In genomic region chr20:55650609-55651228, GRCh38 we compare ENCODE assay signal across 27 cellular contexts.
"Had no signal": no experiment of that assay in that cellular context is flagged by ENCODE, and none has a peak within 500 bp of the region (broad histone marks: within the 10 kb centered on the region; RNA-seq: fewer than 3 reads in every experiment).

No MANE protein-coding gene starts in this region.

- H3K4me1 ChIP-seq: esophagus squamous epithelium, gastrocnemius medialis, heart right ventricle, left lung, lower lobe of right lung had no signal

- H3K9me3 ChIP-seq: esophagus squamous epithelium, gastrocnemius medialis, left lung, lower lobe of right lung had no signal

- H3K27ac Mint-ChIP-seq: mesothelial cell of epicardium; naive thymus-derived CD4-positive, alpha-beta T cell had no signal

- H3K4me1 Mint-ChIP-seq: mesothelial cell of epicardium; naive thymus-derived CD4-positive, alpha-beta T cell had no signal

- H3K27ac ChIP-seq: coronary artery, dorsolateral prefrontal cortex, epithelial cell of prostate, esophagus squamous epithelium, gastrocnemius medialis, heart right ventricle, left lung, lower lobe of right lung had no signal

- DNase-seq: dermis blood vessel endothelial cell; dorsolateral prefrontal cortex; effector CD4-positive, alpha-beta T cell; effector memory CD4-positive, alpha-beta T cell; erythroblast; esophagus squamous epithelium; foreskin fibroblast; foreskin melanocyte; gastrocnemius medialis; glutamatergic neuron; head of caudate nucleus; heart right ventricle; hippocampal formation; left cardiac atrium; left lung; left ventricle myocardium superior; lower lobe of right lung; mesenchymal stem cell; naive thymus-derived CD4-positive, alpha-beta T cell had no signal

- H3K4me3 Mint-ChIP-seq: mesothelial cell of epicardium; naive thymus-derived CD4-positive, alpha-beta T cell had no signal

- H3K4me3 ChIP-seq: coronary artery, dorsolateral prefrontal cortex, esophagus squamous epithelium, gastrocnemius medialis, heart right ventricle, left lung, lower lobe of right lung had no signal

- ATAC-seq: esophagus mucosa; gastrocnemius medialis; heart right ventricle; left cardiac atrium; left lung; left ventricle myocardium superior; lower lobe of right lung; naive thymus-derived CD4-positive, alpha-beta T cell had no signal

- H3K36me3 Mint-ChIP-seq: mesothelial cell of epicardium; naive thymus-derived CD4-positive, alpha-beta T cell had no signal

- FAIRE-seq: colon, endometrium, islet of Langerhans, keratinocyte had no signal

- H3K36me3 ChIP-seq: esophagus squamous epithelium, gastrocnemius medialis, heart right ventricle, left lung, lower lobe of right lung had no signal

- H3K27me3 ChIP-seq: esophagus squamous epithelium, gastrocnemius medialis, heart right ventricle, left lung had no signal

- H3K27me3 Mint-ChIP-seq: naive thymus-derived CD4-positive, alpha-beta T cell had no signal
